7 cellular contexts compared by ENCODE assay signal in the genomic region with DNA sequence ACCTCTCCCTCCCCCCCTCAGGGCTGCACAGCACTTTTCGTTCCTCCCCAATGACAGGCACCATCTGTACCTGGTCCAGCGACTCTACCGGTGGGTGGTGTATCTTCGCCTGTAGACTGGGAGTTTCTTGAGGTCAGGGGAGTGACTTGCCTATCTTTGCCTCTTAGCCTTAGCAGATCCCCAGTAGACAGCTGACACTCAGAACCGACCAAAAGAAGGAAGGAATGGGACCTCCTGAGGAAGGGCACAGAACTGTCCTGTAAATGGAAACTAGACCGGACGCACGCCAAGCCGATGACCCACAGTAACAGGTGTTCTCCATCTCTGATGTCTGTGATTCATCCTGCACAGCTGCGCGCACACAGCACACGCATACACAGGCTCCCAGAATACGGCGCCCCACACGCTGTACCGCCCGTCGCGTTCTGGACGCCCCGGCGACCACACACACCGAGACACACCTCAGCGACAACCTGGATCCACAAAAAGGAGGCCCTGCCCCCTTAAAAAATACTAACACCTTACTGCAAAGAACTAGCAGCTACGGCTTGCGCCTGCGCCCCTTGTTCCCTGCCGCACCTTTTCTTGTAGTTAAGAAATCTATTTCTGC. TPM values are rescaled to one million over a fixed set of nuclear protein-coding genes. Genes with fewer than 3 reads are reported as not detected.
DNase-seq lines count a peak whose midpoint lies in the region; TF ChIP-seq lines count a peak whose summit lies in the region.

No MANE protein-coding gene starts in this region.

- no peak overlapping the region for H2BK5ac ChIP-seq in mesendoderm (ENCODE audit: low read length)

- H3K79me2 ChIP-seq in MM.1S (ENCODE audit: low read length) = no peaks in the 10 kb centered on the region
- peaks cover 32% of the 10 kb centered on the region for H3K79me2 ChIP-seq in mesendoderm (ENCODE audit: control insufficient read depth, insufficient read depth, low read length)

- no peak overlapping the region for H4K8ac ChIP-seq in mesendoderm (ENCODE audit: low read depth, low read length)

- H2BK120ac ChIP-seq in mesendoderm (ENCODE audit: low read depth, low read length) = peak overlapping the region; percentile 1

- DNase-seq in GM13977 (ENCODE audit: low spot score) = peak; percentile 78
- peak in 1 of 2 experiments; percentile 25 for DNase-seq in HAP-1 (ENCODE audit: low spot score in 2 of 2)
- DNase-seq in MM.1S = peak; percentile 26
- peak; percentile 60 for DNase-seq in activated CD4-positive, CD25-positive, alpha-beta regulatory T cell treated with anti-CD3 and anti-CD28 coated beads, Interleukin-2, amount 50 U/mL, for 72 hours
- peak; percentile 54 for DNase-seq in ecto neural progenitor cell (ENCODE audit: low spot score)
- peak; percentile 68 for DNase-seq in mesendoderm

- H3K9me3 ChIP-seq in HAP-1 = no peaks in the 10 kb centered on the region
- H3K9me3 ChIP-seq in MM.1S (replicated peaks; ENCODE audit: insufficient read depth, low read length) = no peaks in the 10 kb centered on the region
- H3K9me3 ChIP-seq in subcutaneous abdominal adipose tissue (ENCODE audit: control insufficient read depth in 5 of 5, low read length in 5 of 5) = peaks cover 0 to under 1% (median 0%) of the 10 kb centered on the region in 5 donors

- H3K56ac ChIP-seq in mesendoderm (ENCODE audit: low read length) = peak overlapping the region; percentile 94

- H3K4me2 ChIP-seq in MM.1S (ENCODE audit: low read depth, low read length) (peak overlapping the region; percentile 57), mesendoderm (ENCODE audit: low read length) (peak overlapping the region; percentile 77)

- H3K4me3 ChIP-seq in HAP-1 (peak overlapping the region; percentile 48), MM.1S (ENCODE audit: low read length) (peak overlapping the region; percentile 64), mesendoderm (ENCODE audit: low read length) (peak overlapping the region; percentile 3), subcutaneous abdominal adipose tissue (ENCODE audit: low read depth in 1 of 5, low read length in 5 of 5) (peak overlapping the region; percentile 63 to 75 (median 68))

- peak overlapping the region; percentile 70 for H2AFZ ChIP-seq in MM.1S (ENCODE audit: low read length)

- H3K4me1 ChIP-seq in HAP-1 (peaks cover 20% of the 10 kb centered on the region), MM.1S (ENCODE audit: low read length) (peaks cover 6% of the 10 kb centered on the region; the same call in 1 of the 2 replicates), mesendoderm (ENCODE audit: control insufficient read depth, low read depth, low read length) (peaks cover 17% of the 10 kb centered on the region), subcutaneous abdominal adipose tissue (ENCODE audit: control insufficient read depth in 5 of 5, insufficient read depth in 5 of 5, low read length in 5 of 5) (peaks cover 4 to 20% (median 16%) of the 10 kb centered on the region in 5 donors)

- H2BK15ac ChIP-seq in mesendoderm (replicated peaks; ENCODE audit: low read depth) = no peak overlapping the region

- in situ Hi-C loops in GM13977 (cut with MboI; ENCODE audit: low pct_unique_long_range_greater_than_20kb, low sequenced_read_pairs, unreplicated experiment) (no loop called here), HAP-1 (cut with MboI; ENCODE audit: low sequenced_read_pairs) (no loop called here)

- H3K27me3 ChIP-seq in HAP-1 (ENCODE audit: low read depth) (peaks cover 22% of the 10 kb centered on the region), MM.1S (replicated peaks; ENCODE audit: insufficient read depth, low read length) (no peaks in the 10 kb centered on the region), mesendoderm (ENCODE audit: insufficient read depth, low read length, poor library complexity) (no peaks in the 10 kb centered on the region), subcutaneous abdominal adipose tissue (ENCODE audit: control insufficient read depth in 5 of 5, insufficient read depth in 4 of 5, low read length in 5 of 5) (peaks cover 6 to 29% (median 14%) of the 10 kb centered on the region in 5 donors)

- H3K23ac ChIP-seq in mesendoderm (ENCODE audit: low read length) = no peak overlapping the region

- peak; percentile 6 for TF ChIP-seq CTCF in GM13977 (IDR thresholded peaks at IDR 0.05; ENCODE audit: extremely low read depth, insufficient read depth, missing control alignments)
- TF ChIP-seq CTCF in MM.1S (IDR thresholded peaks at IDR 0.05; ENCODE audit: low read length) = 0 out of 2 replicates have a peak, but pooled peaks have one; percentile 5

- no peak overlapping the region for H3K4ac ChIP-seq in mesendoderm (ENCODE audit: low read depth, low read length)

- peaks cover 7% of the 10 kb centered on the region for H3K79me1 ChIP-seq in mesendoderm (ENCODE audit: low read length)

- no peak overlapping the region for H4K5ac ChIP-seq in mesendoderm (ENCODE audit: low read length)

- H2AK5ac ChIP-seq in mesendoderm (ENCODE audit: low read length) = no peak overlapping the region

- no CpG with 5 or more reads among the region's 28 CpGs for WGBS in mesendoderm (ENCODE audit: extremely low coverage, insufficient coverage, low lambda C conversion rate)

- peak overlapping the region; percentile 95 for H3K18ac ChIP-seq in mesendoderm (ENCODE audit: low read length)

- no peaks in the 10 kb centered on the region for H3K36me3 ChIP-seq in HAP-1 (replicated peaks)
- H3K36me3 ChIP-seq in MM.1S (replicated peaks; ENCODE audit: insufficient read depth, low read length) = no peaks in the 10 kb centered on the region
- no peaks in the 10 kb centered on the region for H3K36me3 ChIP-seq in mesendoderm (ENCODE audit: control insufficient read depth, insufficient read depth, low read length)
- H3K36me3 ChIP-seq in subcutaneous abdominal adipose tissue (ENCODE audit: control insufficient read depth in 5 of 5, insufficient read depth in 5 of 5, low read length in 5 of 5) = no peaks in the 10 kb centered on the region

- no peaks in the 10 kb centered on the region for H3F3A ChIP-seq in MM.1S (ENCODE audit: insufficient read depth, low read length)

- H4K20me1 ChIP-seq in MM.1S (ENCODE audit: insufficient read depth, low read length) = no peaks in the 10 kb centered on the region

- no peak overlapping the region for H3K9ac ChIP-seq in MM.1S (ENCODE audit: low read length)
- peak overlapping the region; percentile 76 for H3K9ac ChIP-seq in mesendoderm (ENCODE audit: low read length)
- H3K9ac ChIP-seq in subcutaneous abdominal adipose tissue (ENCODE audit: low read length in 5 of 5) = peak overlapping the region in 2 of 5 donors; percentile 1 to 43

- H3K27ac ChIP-seq in MM.1S (ENCODE audit: low read length) = peak overlapping the region; percentile 36; the same call in 1 of the 2 replicates
- no peak overlapping the region for H3K27ac ChIP-seq in mesendoderm (ENCODE audit: low read depth, low read length)
- no peak overlapping the region for H3K27ac ChIP-seq in subcutaneous abdominal adipose tissue (ENCODE audit: low read depth, low read length)

- H3K9me2 ChIP-seq in MM.1S (replicated peaks; ENCODE audit: insufficient read depth, low read length) = no peaks in the 10 kb centered on the region

RNA-seq across cellular contexts. Expression of a gene that starts 0.7 kb away (rescaled TPM):
- 9.7 TPM for polyA plus RNA-seq in mesendoderm (2013, experiment 1 of 2)
- 10.1 TPM for polyA plus RNA-seq in mesendoderm (2013, experiment 2 of 2)

RNA-seq across cellular contexts. Expression of a gene that starts 40.6 kb away (rescaled TPM):
- 40.8 TPM for polyA plus RNA-seq in mesendoderm (2013, experiment 1 of 2)
- 39.8 TPM for polyA plus RNA-seq in mesendoderm (2013, experiment 2 of 2)

Comparison
In these comparisons a context has a peak if more than half of its experiments do, and no peak if none do; other contexts are left out.
1. H3K4me3 ChIP-seq: peak in every context shown above with its lines; median percentile 68 in subcutaneous abdominal adipose tissue; 64 in MM.1S; 48 in HAP-1; 3 in mesendoderm.